Comparison of ENCODE assay signal across 8 cellular contexts in the genomic region with DNA sequence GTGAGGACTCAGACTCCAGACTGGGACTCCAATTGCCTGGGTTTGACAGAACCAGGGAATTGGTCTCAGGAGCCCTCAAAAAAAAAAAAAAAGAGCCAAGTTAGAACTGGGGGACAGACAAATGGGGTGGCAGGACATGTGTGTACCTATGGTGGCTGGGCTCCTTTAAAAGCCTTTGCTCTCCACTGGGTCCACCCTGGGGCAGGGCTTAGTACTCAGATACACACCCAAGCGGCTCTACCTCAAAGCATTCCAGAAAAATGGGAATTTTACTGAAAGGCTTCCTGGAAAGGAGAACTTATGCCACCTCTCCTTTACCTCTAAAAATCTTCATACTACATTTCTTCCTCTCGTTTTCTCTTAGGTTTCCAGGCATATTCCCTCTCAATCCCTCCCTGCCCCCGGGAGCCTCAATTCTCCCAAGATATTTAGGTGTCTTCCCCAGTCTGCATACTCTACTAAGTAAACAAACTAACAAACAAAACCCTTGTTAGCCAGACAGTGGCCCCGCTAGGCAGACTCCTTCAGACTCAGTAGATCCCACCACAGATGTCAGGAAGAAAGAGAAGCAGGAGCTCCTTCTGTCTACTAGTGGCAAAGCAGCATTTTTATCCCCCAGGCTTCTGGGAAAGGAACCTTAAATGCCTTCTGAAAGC. TPM values are rescaled to one million over a fixed set of nuclear protein-coding genes. Genes with fewer than 3 reads are reported as not detected.
A peak's percentile ranks its signal among the peaks of the same experiment; 100 is the strongest.
DNase-seq lines count a peak whose midpoint lies in the region; ATAC-seq and TF ChIP-seq lines count a peak whose summit lies in the region.

No MANE protein-coding gene starts in this region.

- H3K9me3 ChIP-seq in right atrium auricular region = no peaks in the 10 kb centered on the region
- H3K9me3 ChIP-seq in mucosa of rectum (ENCODE audit: control insufficient read depth in 2 of 2, low read length in 2 of 2) = no peaks in the 10 kb centered on the region

- H3K4me3 ChIP-seq in right atrium auricular region = peak overlapping the region; percentile 67 to 97
- peak overlapping the region; percentile 94 to 96 for H3K4me3 ChIP-seq in cardiac fibroblast (replicated peaks in 1 of 2; ENCODE audit: low read depth in 2 of 2, low read length in 2 of 2)
- H3K4me3 ChIP-seq in mucosa of rectum (ENCODE audit: low read length in 2 of 2) = peak overlapping the region; percentile 98

- intact Hi-C loops in Right ventricle myocardium inferior (cut with DNase I) = loop anchor here (5.0 kb wide), 3 partner anchors 54 to 459 kb away; a partner anchor contains a TSS

- ATAC-seq in Right ventricle myocardium inferior = no peak
- no peak for ATAC-seq in HG02588 (IDR thresholded peaks at IDR 0.05; ENCODE audit: unreplicated experiment)
- no peak for ATAC-seq in HG03521 (IDR thresholded peaks at IDR 0.05; ENCODE audit: unreplicated experiment)
- ATAC-seq in GM21423 (IDR thresholded peaks at IDR 0.05; ENCODE audit: unreplicated experiment) = no peak
- ATAC-seq in HG02870 (IDR thresholded peaks at IDR 0.05; ENCODE audit: unreplicated experiment) = no peak

- H3K27ac ChIP-seq in right atrium auricular region (peak overlapping the region; percentile 97), mucosa of rectum (ENCODE audit: low read depth in 2 of 2, low read length in 2 of 2) (peak overlapping the region; percentile 93 to 94)

- H3K4me1 ChIP-seq in right atrium auricular region (peaks cover 0 to 34% of the 10 kb centered on the region in 2 donors), mucosa of rectum (ENCODE audit: control insufficient read depth in 2 of 2, insufficient read depth in 2 of 2, low read length in 2 of 2) (peaks cover 19% of the 10 kb centered on the region in 2 donors)

- TF ChIP-seq CTCF in right atrium auricular region (IDR thresholded peaks at IDR 0.05) (no peak), cardiac fibroblast (IDR thresholded peaks at IDR 0.05; ENCODE audit: low read depth, low read length) (no peak)

- H3K27me3 ChIP-seq in right atrium auricular region (no peaks in the 10 kb centered on the region), mucosa of rectum (ENCODE audit: control insufficient read depth in 2 of 2, insufficient read depth in 2 of 2, low read length in 2 of 2) (no peaks in the 10 kb centered on the region)

- peak overlapping the region; percentile 96 for H3K9ac ChIP-seq in mucosa of rectum (ENCODE audit: low read depth in 1 of 2, low read length in 2 of 2)

- H3K36me3 ChIP-seq in right atrium auricular region = peaks cover 38% of the 10 kb centered on the region
- H3K36me3 ChIP-seq in mucosa of rectum (ENCODE audit: control insufficient read depth in 2 of 2, insufficient read depth in 2 of 2, low read length in 2 of 2) = peaks cover 34 to 38% of the 10 kb centered on the region in 2 donors

- DNase-seq in right atrium auricular region (ENCODE audit: low spot score) (no peak), Right ventricle myocardium inferior (ENCODE audit: missing footprints) (no peak), cardiac fibroblast (ENCODE audit: low read depth in 2 of 2) (no peak)

RNA-seq across cellular contexts. Expression of a gene that starts 0.8 kb away (rescaled TPM):
- total RNA-seq in right atrium auricular region = 10 to 100 TPM; 25.3 to 32.8 TPM
- 26.7 TPM for total RNA-seq in Right ventricle myocardium inferior

RNA-seq across cellular contexts. Expression of a gene that starts 1.4 kb away (rescaled TPM):
- 10 to 100 TPM; 11.0 to 11.5 TPM for total RNA-seq in right atrium auricular region
- total RNA-seq in Right ventricle myocardium inferior = 17.3 TPM

RNA-seq across cellular contexts. Expression of a gene that starts 31.9 kb away (rescaled TPM):
- total RNA-seq in right atrium auricular region = 1,000 to 10,000 TPM in 1 of 2 donors, 100 to 1,000 TPM in 1; 442 to 1,859 TPM
- total RNA-seq in Right ventricle myocardium inferior = 122 TPM

RNA-seq across cellular contexts. Expression of a gene that starts 52.6 kb away (rescaled TPM):
- total RNA-seq in right atrium auricular region (10 to 100 TPM; 19.1 to 33.0 TPM), Right ventricle myocardium inferior (26.1 TPM)
